Comparison of ENCODE assay signal across 16 cellular contexts in the genomic region with DNA sequence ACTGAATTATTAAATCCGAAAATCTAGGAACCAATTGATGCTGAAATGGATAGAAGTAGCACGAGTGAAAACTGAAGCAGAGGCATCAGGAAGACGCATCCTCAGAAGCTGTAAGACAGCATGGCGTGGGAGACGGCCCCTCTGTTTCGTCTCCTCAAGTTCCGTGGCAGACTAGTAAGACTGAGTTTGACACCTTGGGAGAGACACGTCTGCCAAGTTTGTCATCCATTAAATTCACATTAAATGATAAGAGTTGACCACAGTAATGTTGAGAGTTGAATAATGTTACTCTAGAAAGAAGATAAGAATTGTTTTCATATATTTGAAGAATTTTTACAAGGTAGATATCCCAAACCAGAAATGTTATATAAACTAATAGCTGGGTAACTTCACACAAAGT.
DNase-seq lines count a peak whose midpoint lies in the region; ATAC-seq and TF ChIP-seq lines count a peak whose summit lies in the region.
"Had no signal": no experiment of that assay in that cellular context is flagged by ENCODE, and none has a peak within 500 bp of the region (broad histone marks: within the 10 kb centered on the region; RNA-seq: fewer than 3 reads in every experiment).

No MANE protein-coding gene starts in this region.

- no peak overlapping the region for H3K27ac Mint-ChIP-seq in GM23338
- H3K27ac Mint-ChIP-seq: B cell; CD4-positive, alpha-beta T cell; CD8-positive, alpha-beta memory T cell had no signal

- H2AFZ ChIP-seq in GM23338: no peak overlapping the region
- no peak overlapping the region for H2AFZ ChIP-seq in smooth muscle cell (ENCODE audit: low read depth)

- no peak for ATAC-seq in GM23338
- no peak for ATAC-seq in HG03571 (IDR thresholded peaks at IDR 0.05; ENCODE audit: unreplicated experiment)

- WGBS in smooth muscle cell (ENCODE audit: low lambda C conversion rate): 26% methylated on average over 8 of the region's 8 CpGs

- TF ChIP-seq CTCF in GM23338 (conservative IDR thresholded peaks at IDR 0.05; ENCODE audit: low read depth in 2 of 2): no peak
- TF ChIP-seq CTCF in brain microvascular endothelial cell (IDR thresholded peaks at IDR 0.05; ENCODE audit: low read depth, low read length, missing control alignments): no peak
- TF ChIP-seq CTCF in smooth muscle cell (IDR thresholded peaks at IDR 0.05; ENCODE audit: borderline replicate concordance, insufficient read depth, poor library complexity, severe bottlenecking): no peak

- H3K27ac ChIP-seq in GM23338 (ENCODE audit: low read depth): no peak overlapping the region
- no peak overlapping the region for H3K27ac ChIP-seq in brain microvascular endothelial cell
- peak overlapping the region; percentile 85 for H3K27ac ChIP-seq in smooth muscle cell (ENCODE audit: low read depth)
- H3K27ac ChIP-seq: BLaER1, C4-2B had no signal

- no peak overlapping the region for H3K4me2 ChIP-seq in GM23338
- H3K4me2 ChIP-seq in smooth muscle cell: peak overlapping the region; percentile 83
- H3K4me2 ChIP-seq: BLaER1 had no signal

- H3K4me3 ChIP-seq in GM23338: no peak overlapping the region
- no peak overlapping the region for H3K4me3 ChIP-seq in brain microvascular endothelial cell (ENCODE audit: low read depth, low read length)
- H3K4me3 ChIP-seq in smooth muscle cell: no peak overlapping the region
- H3K4me3 ChIP-seq: BLaER1 had no signal

- H3K9ac ChIP-seq in smooth muscle cell (ENCODE audit: low read depth): peak overlapping the region; percentile 27
- H3K9ac ChIP-seq: BLaER1 had no signal

- no peaks in the 10 kb centered on the region for H3K9me2 ChIP-seq in GM23338 (ENCODE audit: insufficient read depth)

- H3K36me3 ChIP-seq in GM23338 (ENCODE audit: insufficient read depth): no peaks in the 10 kb centered on the region
- H3K36me3 ChIP-seq in brain microvascular endothelial cell (replicated peaks): no peaks in the 10 kb centered on the region
- H3K36me3 ChIP-seq in smooth muscle cell (ENCODE audit: low read depth): no peaks in the 10 kb centered on the region
- H3K36me3 ChIP-seq: BLaER1 had no signal

- H3K4me1 ChIP-seq in GM23338 (ENCODE audit: insufficient read depth) (no peaks in the 10 kb centered on the region), smooth muscle cell (ENCODE audit: low read depth) (peaks cover 14% of the 10 kb centered on the region)

- peaks cover 13% of the 10 kb centered on the region for H3K4me1 Mint-ChIP-seq in GM23338
- H3K4me1 Mint-ChIP-seq: CD8-positive, alpha-beta memory T cell had no signal

- no peaks in the 10 kb centered on the region for H3K9me3 Mint-ChIP-seq in GM23338
- H3K9me3 Mint-ChIP-seq: CD4-positive, alpha-beta T cell had no signal

- H3K27me3 Mint-ChIP-seq in GM23338 (ENCODE audit: insufficient read depth, low read depth, poor library complexity): peaks cover 7% of the 10 kb centered on the region
- H3K27me3 Mint-ChIP-seq: B cell; CD4-positive, alpha-beta T cell; CD8-positive, alpha-beta memory T cell had no signal

- no peak overlapping the region for H3K4me3 Mint-ChIP-seq in GM23338
- H3K4me3 Mint-ChIP-seq: B cell; CD4-positive, alpha-beta T cell; CD8-positive, alpha-beta memory T cell had no signal

- H3F3A ChIP-seq in GM23338 (replicated peaks; ENCODE audit: low read depth): no peaks in the 10 kb centered on the region
- H3F3A ChIP-seq in smooth muscle cell (ENCODE audit: low read depth): peaks cover 6% of the 10 kb centered on the region

- H3K9me3 ChIP-seq in smooth muscle cell (replicated peaks; ENCODE audit: low read depth): no peaks in the 10 kb centered on the region
- H3K9me3 ChIP-seq: BLaER1 had no signal

- peak; percentile 5 for DNase-seq in GM23338 (ENCODE audit: low spot score)
- peak; percentile 5 for DNase-seq in M059J (ENCODE audit: low read depth)
- DNase-seq in brain microvascular endothelial cell: peak; percentile 2
- DNase-seq in smooth muscle cell (lab: John Stamatoyannopoulos, UW; ENCODE audit: unreplicated experiment): no peak
- no peak for DNase-seq in NCI-H774 (lab: John Stamatoyannopoulos, UW)
- no peak for DNase-seq in putamen (ENCODE audit: low spot score)
- no peak for DNase-seq in CD1c-positive myeloid dendritic cell (ENCODE audit: extremely low spot score)
- DNase-seq: CD4-positive, alpha-beta T cell; CD8-positive, alpha-beta memory T cell; DMS79 treated with DMSO at 0.1 percent for 48 hours; H7; HCEC 1CT had no signal

- H3K36me3 Mint-ChIP-seq in GM23338 (ENCODE audit: low read depth): no peaks in the 10 kb centered on the region
- H3K36me3 Mint-ChIP-seq: CD8-positive, alpha-beta memory T cell had no signal

- H4K20me1 ChIP-seq in GM23338 (replicated peaks; ENCODE audit: insufficient read depth): no peaks in the 10 kb centered on the region
- no peaks in the 10 kb centered on the region for H4K20me1 ChIP-seq in smooth muscle cell (ENCODE audit: low read depth)
- H4K20me1 ChIP-seq: BLaER1 had no signal

- in situ Hi-C loops in brain microvascular endothelial cell (cut with HindIII; ENCODE audit: low pct_ligation_motif_present, low sequenced_read_pairs): no loop called here

- H3K27me3 ChIP-seq in GM23338 (ENCODE audit: insufficient read depth) (no peaks in the 10 kb centered on the region), brain microvascular endothelial cell (replicated peaks) (no peaks in the 10 kb centered on the region), smooth muscle cell (ENCODE audit: low read depth) (no peaks in the 10 kb centered on the region)
- H3K27me3 ChIP-seq: BLaER1 had no signal

- no peaks in the 10 kb centered on the region for H3K79me2 ChIP-seq in GM23338 (replicated peaks; ENCODE audit: insufficient read depth)
- H3K79me2 ChIP-seq in smooth muscle cell (ENCODE audit: low read depth): no peaks in the 10 kb centered on the region

TF ChIP-seq in GM23338, 12 proteins besides CTCF, POLR2A, EP300 and RAD21 (continues in another document):
- no peak for TF ChIP-seq EZH2 (IDR thresholded peaks at IDR 0.05; ENCODE audit: low read depth, unreplicated experiment)
- TF ChIP-seq, protein P1, sequence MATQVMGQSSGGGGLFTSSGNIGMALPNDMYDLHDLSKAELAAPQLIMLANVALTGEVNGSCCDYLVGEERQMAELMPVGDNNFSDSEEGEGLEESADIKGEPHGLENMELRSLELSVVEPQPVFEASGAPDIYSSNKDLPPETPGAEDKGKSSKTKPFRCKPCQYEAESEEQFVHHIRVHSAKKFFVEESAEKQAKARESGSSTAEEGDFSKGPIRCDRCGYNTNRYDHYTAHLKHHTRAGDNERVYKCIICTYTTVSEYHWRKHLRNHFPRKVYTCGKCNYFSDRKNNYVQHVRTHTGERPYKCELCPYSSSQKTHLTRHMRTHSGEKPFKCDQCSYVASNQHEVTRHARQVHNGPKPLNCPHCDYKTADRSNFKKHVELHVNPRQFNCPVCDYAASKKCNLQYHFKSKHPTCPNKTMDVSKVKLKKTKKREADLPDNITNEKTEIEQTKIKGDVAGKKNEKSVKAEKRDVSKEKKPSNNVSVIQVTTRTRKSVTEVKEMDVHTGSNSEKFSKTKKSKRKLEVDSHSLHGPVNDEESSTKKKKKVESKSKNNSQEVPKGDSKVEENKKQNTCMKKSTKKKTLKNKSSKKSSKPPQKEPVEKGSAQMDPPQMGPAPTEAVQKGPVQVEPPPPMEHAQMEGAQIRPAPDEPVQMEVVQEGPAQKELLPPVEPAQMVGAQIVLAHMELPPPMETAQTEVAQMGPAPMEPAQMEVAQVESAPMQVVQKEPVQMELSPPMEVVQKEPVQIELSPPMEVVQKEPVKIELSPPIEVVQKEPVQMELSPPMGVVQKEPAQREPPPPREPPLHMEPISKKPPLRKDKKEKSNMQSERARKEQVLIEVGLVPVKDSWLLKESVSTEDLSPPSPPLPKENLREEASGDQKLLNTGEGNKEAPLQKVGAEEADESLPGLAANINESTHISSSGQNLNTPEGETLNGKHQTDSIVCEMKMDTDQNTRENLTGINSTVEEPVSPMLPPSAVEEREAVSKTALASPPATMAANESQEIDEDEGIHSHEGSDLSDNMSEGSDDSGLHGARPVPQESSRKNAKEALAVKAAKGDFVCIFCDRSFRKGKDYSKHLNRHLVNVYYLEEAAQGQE (IDR thresholded peaks at IDR 0.05; ENCODE audit: unreplicated experiment): no peak
- TF ChIP-seq, protein P2, sequence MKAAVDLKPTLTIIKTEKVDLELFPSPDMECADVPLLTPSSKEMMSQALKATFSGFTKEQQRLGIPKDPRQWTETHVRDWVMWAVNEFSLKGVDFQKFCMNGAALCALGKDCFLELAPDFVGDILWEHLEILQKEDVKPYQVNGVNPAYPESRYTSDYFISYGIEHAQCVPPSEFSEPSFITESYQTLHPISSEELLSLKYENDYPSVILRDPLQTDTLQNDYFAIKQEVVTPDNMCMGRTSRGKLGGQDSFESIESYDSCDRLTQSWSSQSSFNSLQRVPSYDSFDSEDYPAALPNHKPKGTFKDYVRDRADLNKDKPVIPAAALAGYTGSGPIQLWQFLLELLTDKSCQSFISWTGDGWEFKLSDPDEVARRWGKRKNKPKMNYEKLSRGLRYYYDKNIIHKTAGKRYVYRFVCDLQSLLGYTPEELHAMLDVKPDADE (IDR thresholded peaks at IDR 0.05): no peak
- no peak for TF ChIP-seq CREB1 (CRISPR knock-in tag; IDR thresholded peaks at IDR 0.05; ENCODE audit: low read depth)

Comparison
In these comparisons a context has a peak if more than half of its experiments do, and no peak if none do; other contexts are left out.
1. DNase-seq: peak in GM23338 (single experiment), M059J (single experiment) and brain microvascular endothelial cell (single experiment); none in smooth muscle cell (single experiment), NCI-H774 (single experiment), putamen (single experiment) and CD1c-positive myeloid dendritic cell (single experiment).